In the genomic region with DNA sequence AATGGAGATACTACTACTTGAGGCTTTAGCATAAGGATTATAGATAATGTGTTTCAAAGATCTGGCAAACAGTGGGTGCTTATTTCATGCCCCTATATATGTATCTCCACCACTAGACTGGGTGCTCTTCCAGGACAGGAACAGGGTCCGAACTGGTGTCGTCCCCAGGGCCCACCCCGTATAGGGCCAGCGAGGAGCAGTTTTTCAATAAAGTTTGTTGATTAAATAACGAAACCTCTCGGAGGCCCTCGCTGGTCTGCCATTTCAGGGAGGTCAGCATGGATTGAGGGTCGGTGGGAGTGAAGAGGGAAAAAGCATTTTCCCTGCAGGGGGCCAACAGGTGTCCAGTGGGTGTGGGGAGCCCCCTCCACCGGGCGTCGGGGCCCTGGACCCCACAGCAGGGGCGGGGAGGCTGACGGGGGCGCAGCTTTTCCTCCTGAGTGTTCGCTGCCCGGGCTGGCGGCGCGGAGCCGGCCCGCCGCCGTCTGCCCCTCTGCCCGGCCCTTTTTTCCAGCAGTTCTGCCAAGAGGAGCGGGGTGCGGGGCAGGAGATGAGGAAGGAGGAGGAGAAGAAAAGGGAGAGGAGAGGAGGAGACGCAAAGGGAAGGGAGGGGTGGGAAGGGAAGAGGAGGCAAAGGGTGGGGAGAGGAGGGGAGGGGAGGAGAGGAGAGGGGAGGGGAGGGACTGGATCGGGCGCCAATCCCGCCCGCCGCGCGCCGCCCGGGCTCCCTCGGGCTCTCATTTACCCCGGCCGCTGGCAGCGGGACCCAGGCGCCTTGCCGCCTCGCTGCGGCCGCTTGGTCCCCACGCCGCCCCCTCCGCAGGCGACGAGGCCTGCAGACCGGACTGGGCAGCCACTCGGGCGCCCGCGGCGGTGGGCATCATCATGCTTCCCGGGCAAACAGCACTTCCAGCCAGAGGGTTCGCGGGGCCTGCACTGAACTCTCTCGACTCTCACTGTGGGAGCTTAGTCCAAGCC, we compare ENCODE assay signal across 8 cellular contexts.
A peak's percentile ranks its signal among the peaks of the same experiment; 100 is the strongest.
DNase-seq lines count a peak whose midpoint lies in the region; ATAC-seq, FAIRE-seq and TF ChIP-seq lines count a peak whose summit lies in the region.

No MANE protein-coding gene starts in this region.

- H3K36me3 ChIP-seq in astrocyte (ENCODE audit: insufficient read depth, low read length) (no peaks in the 10 kb centered on the region), psoas muscle (ENCODE audit: insufficient read depth in 1 of 2, low read depth in 1 of 2) (no peaks in the 10 kb centered on the region)

- H3K27ac Mint-ChIP-seq in astrocyte (ENCODE audit: unreplicated experiment): no peak overlapping the region

- DNase-seq in NCI-H510A treated with DMSO at 0.1 percent for 48 hours (lab: John Stamatoyannopoulos, UW) (peak; percentile 12), NCI-H510A (lab: John Stamatoyannopoulos, UW) (no peak), astrocyte (ENCODE audit: low read depth) (peak; percentile 42), hippocampal formation (lab: John Stamatoyannopoulos, UW) (peak; percentile 24 to 64), psoas muscle (peak; percentile 46 to 54), NCI-H226 (no peak), urothelium cell line (ENCODE audit: low spot score) (no peak)

- H2AFZ ChIP-seq in astrocyte (ENCODE audit: low read depth, low read length): peak overlapping the region; percentile 73

- H3K9me3 ChIP-seq in astrocyte (ENCODE audit: insufficient read depth, low read depth, low read length) (no peaks in the 10 kb centered on the region), psoas muscle (no peaks in the 10 kb centered on the region)

- FAIRE-seq in astrocyte (lab: Jason Lieb, UNC): no peak
- FAIRE-seq in urothelium cell line (lab: Jason Lieb, UNC): no peak

- H3K4me3 ChIP-seq in astrocyte (ENCODE audit: insufficient read depth, low read depth, low read length): peak overlapping the region; percentile 45
- H3K4me3 ChIP-seq in psoas muscle: peak overlapping the region; percentile 59

- H3K27me3 ChIP-seq in astrocyte (ENCODE audit: insufficient read depth, low read length) (peaks cover 13% of the 10 kb centered on the region), psoas muscle (ENCODE audit: insufficient read depth in 3 of 3, low read length in 2 of 3) (peaks cover 0 to 56% (median 0%) of the 10 kb centered on the region in 3 donors)

- no peak for TF ChIP-seq CTCF in astrocyte (IDR thresholded peaks at IDR 0.05; ENCODE audit: insufficient read depth, low read depth, low read length)
- TF ChIP-seq CTCF in psoas muscle (IDR thresholded peaks at IDR 0.05): no peak

- H3K9me3 Mint-ChIP-seq in astrocyte (ENCODE audit: unreplicated experiment): no peaks in the 10 kb centered on the region

- intact Hi-C loops in psoas muscle (cut with DNase I): no loop called here

- H3K27ac ChIP-seq in astrocyte (ENCODE audit: low read depth, low read length) (no peak overlapping the region), psoas muscle (no peak overlapping the region)

- peaks cover 45% of the 10 kb centered on the region for H3K27me3 Mint-ChIP-seq in astrocyte (ENCODE audit: low read depth, unreplicated experiment)

- peak in 2 of 4 donors; percentile 39 to 59 for ATAC-seq in psoas muscle
- no peak for ATAC-seq in GM18520 (IDR thresholded peaks at IDR 0.05; ENCODE audit: unreplicated experiment)

- peaks cover 11% of the 10 kb centered on the region for H3K4me1 Mint-ChIP-seq in astrocyte (ENCODE audit: low read depth, unreplicated experiment)

- WGBS in psoas muscle, 3 donors: 5 to 7% (median 6%) methylated on average over 51 to 60 of the region's 60 CpGs

- H4K20me1 ChIP-seq in astrocyte (ENCODE audit: insufficient read depth, low read length): no peaks in the 10 kb centered on the region

- H3K4me1 ChIP-seq in astrocyte (ENCODE audit: insufficient read depth, low read length): peaks cover 19% of the 10 kb centered on the region
- peaks cover 4% of the 10 kb centered on the region for H3K4me1 ChIP-seq in psoas muscle

- H3K4me3 Mint-ChIP-seq in astrocyte (ENCODE audit: unreplicated experiment): peak overlapping the region; percentile 40

- peaks cover 2% of the 10 kb centered on the region for H3K36me3 Mint-ChIP-seq in astrocyte (ENCODE audit: low read depth, unreplicated experiment)

- H3K79me2 ChIP-seq in astrocyte (ENCODE audit: insufficient read depth, low read length): no peaks in the 10 kb centered on the region

- peak overlapping the region; percentile 85 for H3K4me2 ChIP-seq in astrocyte (ENCODE audit: low read length)

- H3K9ac ChIP-seq in astrocyte (ENCODE audit: low read length): peak overlapping the region; percentile 43

Comparison
In these comparisons a context has a peak if more than half of its experiments do, and no peak if none do; other contexts are left out.
1. DNase-seq: peak in NCI-H510A treated with DMSO at 0.1 percent for 48 hours (single experiment), astrocyte (single experiment), hippocampal formation (2 of 2) and psoas muscle (2 of 2); none in NCI-H510A (single experiment), NCI-H226 (single experiment) and urothelium cell line (single experiment).